Comparison of ENCODE assay signal across 34 cellular contexts in genomic region chr3:130635285-130635684, GRCh38.
DNase-seq lines count a peak whose midpoint lies in the region; ATAC-seq, FAIRE-seq and TF ChIP-seq lines count a peak whose summit lies in the region.
"Had no signal": no experiment of that assay in that cellular context is flagged by ENCODE, and none has a peak within 500 bp of the region (broad histone marks: within the 10 kb centered on the region; RNA-seq: fewer than 3 reads in every experiment).

No MANE protein-coding gene starts in this region.

- ATAC-seq in HepG2: no peak
- ATAC-seq in left lobe of liver: peak; percentile 71
- no peak for ATAC-seq in HG03520 (IDR thresholded peaks at IDR 0.05; ENCODE audit: unreplicated experiment)
- ATAC-seq: A549; CD8-positive, alpha-beta T cell had no signal

- intact Hi-C loops in HepG2 (cut with micrococcal nuclease; ENCODE audit: unreplicated experiment) (no loop called here), esophagus muscularis mucosa (cut with DNase I) (no loop called here)

- TF ChIP-seq CTCF in liver (IDR thresholded peaks at IDR 0.05; ENCODE audit: low read depth, low read length, missing input control): no peak
- TF ChIP-seq CTCF in HepG2 (CRISPR knock-in tag; IDR thresholded peaks at IDR 0.05): no peak
- TF ChIP-seq CTCF in esophagus muscularis mucosa (IDR thresholded peaks at IDR 0.05): no peak
- TF ChIP-seq CTCF in hepatocyte (IDR thresholded peaks at IDR 0.05; ENCODE audit: poor library complexity): no peak

- H3K79me2 ChIP-seq in HepG2 (ENCODE audit: insufficient read depth, low read length) (no peaks in the 10 kb centered on the region), hepatocyte (no peaks in the 10 kb centered on the region)

- no TSS peak for BruUV-seq in HepG2 (replicated peaks; lab: Mats Ljungman, UMichigan)

- in situ Hi-C loops in HepG2 (cut with HindIII; ENCODE audit: extremely low pct_ligation_motif_present, low pct_unique_long_range_greater_than_20kb) (no loop called here), ACHN (cut with HindIII; ENCODE audit: low pct_ligation_motif_present, low pct_unique_long_range_greater_than_20kb, low sequenced_read_pairs) (no loop called here)

- no peak overlapping the region for H3K4me2 ChIP-seq in HepG2 (ENCODE audit: low read depth, low read length)
- no peak overlapping the region for H3K4me2 ChIP-seq in hepatocyte
- H3K4me2 ChIP-seq: A549; BLaER1; BLaER1 treated with 17β-estradiol and CSF1 and Interleukin-3, amounts not matched to agents 10 nM and 100 nM had no signal

- no peaks in the 10 kb centered on the region for H3K36me3 ChIP-seq in liver (ENCODE audit: control insufficient read depth in 4 of 4, insufficient read depth in 3 of 4, low read depth in 1 of 4, low read length in 3 of 4)
- no peaks in the 10 kb centered on the region for H3K36me3 ChIP-seq in HepG2 (replicated peaks in 1 of 2; ENCODE audit: control insufficient read depth in 1 of 2, insufficient read depth in 2 of 2, low read length in 2 of 2)
- H3K36me3 ChIP-seq in esophagus muscularis mucosa: no peaks in the 10 kb centered on the region
- no peaks in the 10 kb centered on the region for H3K36me3 ChIP-seq in hepatocyte (replicated peaks; ENCODE audit: insufficient read depth, low read depth)
- H3K36me3 ChIP-seq: BE2C; BLaER1; BLaER1 treated with 17β-estradiol and CSF1 and Interleukin-3, amounts not matched to agents 10 nM and 100 nM had no signal

- FAIRE-seq in HepG2 (lab: Jason Lieb, UNC): no peak
- FAIRE-seq: A204.1, A549, D721Med had no signal

- TF ChIP-seq POLR2A in HepG2 (IDR thresholded peaks at IDR 0.05; ENCODE audit: insufficient read depth in 1 of 2, low read depth in 2 of 2, low read length in 2 of 2) (no peak), esophagus muscularis mucosa (IDR thresholded peaks at IDR 0.05; ENCODE audit: low read depth) (no peak)

- CTCF ChIA-PET in HepG2 (lab: Yijun Ruan, JAX; ENCODE audit: low intra/inter-chr PET ratio, low total read pairs): no interaction called here

- no peak overlapping the region for H2AFZ ChIP-seq in HepG2 (ENCODE audit: low read length)
- H2AFZ ChIP-seq in hepatocyte: no peak overlapping the region

- no peaks in the 10 kb centered on the region for H3K9me2 ChIP-seq in hepatocyte (replicated peaks; ENCODE audit: insufficient read depth)

- POLR2A ChIA-PET in HepG2 (lab: Yijun Ruan, JAX): no interaction called here

- H3K9me3 ChIP-seq in liver (ENCODE audit: control insufficient read depth in 4 of 4, low read length in 3 of 4) (no peaks in the 10 kb centered on the region), HepG2 (ENCODE audit: low read length) (no peaks in the 10 kb centered on the region), esophagus muscularis mucosa (no peaks in the 10 kb centered on the region), hepatocyte (ENCODE audit: low read depth) (no peaks in the 10 kb centered on the region)
- H3K9me3 ChIP-seq: A549; BE2C; BLaER1; BLaER1 treated with 17β-estradiol and CSF1 and Interleukin-3, amounts not matched to agents 10 nM and 100 nM; Caco-2 had no signal

- H3K9ac ChIP-seq in liver (ENCODE audit: low read depth in 1 of 2, low read length in 2 of 2) (no peak overlapping the region), HepG2 (ENCODE audit: insufficient read depth, low read depth, low read length) (no peak overlapping the region)
- H3K9ac ChIP-seq: BLaER1; BLaER1 treated with 17β-estradiol and CSF1 and Interleukin-3, amounts not matched to agents 10 nM and 100 nM had no signal

- no peaks in the 10 kb centered on the region for H3K27me3 ChIP-seq in liver (ENCODE audit: control insufficient read depth in 4 of 4, insufficient read depth in 4 of 4, low read length in 3 of 4)
- H3K27me3 ChIP-seq in HepG2 (ENCODE audit: control insufficient read depth in 1 of 2, insufficient read depth in 2 of 2, low read length in 2 of 2): no peaks in the 10 kb centered on the region
- no peaks in the 10 kb centered on the region for H3K27me3 ChIP-seq in esophagus muscularis mucosa
- no peaks in the 10 kb centered on the region for H3K27me3 ChIP-seq in hepatocyte
- H3K27me3 ChIP-seq: BE2C; BLaER1; BLaER1 treated with 17β-estradiol and CSF1 and Interleukin-3, amounts not matched to agents 10 nM and 100 nM had no signal

- WGBS in liver: 68% methylated on average over 2 of the region's 2 CpGs
- 13% methylated on average over 2 of the region's 2 CpGs for WGBS in HepG2 (ENCODE audit: low lambda C conversion rate)
- WGBS in esophagus muscularis mucosa: 84% methylated on average over 2 of the region's 2 CpGs
- 83% methylated on average over 2 of the region's 2 CpGs for WGBS in hepatocyte (ENCODE audit: low lambda C conversion rate, missing lambda C conversion rate)

- H3K4me3 ChIP-seq in liver (ENCODE audit: low read depth in 1 of 3, low read length in 3 of 3): no peak overlapping the region
- no peak overlapping the region for H3K4me3 ChIP-seq in HepG2 (replicated peaks in 1 of 3; ENCODE audit: insufficient read depth in 1 of 3, low read depth in 2 of 3, low read length in 3 of 3)
- H3K4me3 ChIP-seq in esophagus muscularis mucosa: no peak overlapping the region
- H3K4me3 ChIP-seq in hepatocyte: no peak overlapping the region
- H3K4me3 ChIP-seq: A549; BLaER1; BLaER1 treated with 17β-estradiol and CSF1 and Interleukin-3, amounts not matched to agents 10 nM and 100 nM had no signal

- H3K27ac ChIP-seq in liver (ENCODE audit: low read depth in 1 of 2, low read length in 2 of 2) (no peak overlapping the region), HepG2 (ENCODE audit: extremely low read length, insufficient read depth, low read length) (no peak overlapping the region), esophagus muscularis mucosa (replicated peaks in 1 of 4) (no peak overlapping the region), hepatocyte (no peak overlapping the region)
- H3K27ac ChIP-seq: 22Rv1; A549; BLaER1; BLaER1 treated with 17β-estradiol and CSF1 and Interleukin-3, amounts not matched to agents 10 nM and 100 nM; C4-2B had no signal

- no peaks in the 10 kb centered on the region for H4K20me1 ChIP-seq in HepG2 (ENCODE audit: insufficient read depth, low read length)
- no peaks in the 10 kb centered on the region for H4K20me1 ChIP-seq in hepatocyte (ENCODE audit: insufficient read depth, poor library complexity, severe bottlenecking)
- H4K20me1 ChIP-seq: BLaER1; BLaER1 treated with 17β-estradiol and CSF1 and Interleukin-3, amounts not matched to agents 10 nM and 100 nM had no signal

- DNase-seq in HepG2 (ENCODE audit: low spot score) (no peak), esophagus muscularis mucosa (ENCODE audit: extremely low spot score) (peak; percentile 19), hepatocyte (ENCODE audit: low spot score) (peak; percentile 19), left lobe of liver (ENCODE audit: low spot score) (no peak), HPDE6-E6E7 (ENCODE audit: extremely low spot score) (no peak), ACHN (no peak)
- DNase-seq: 8988T; AML-193; BE2C; C1 segment of cervical spinal cord; Caco-2; Calu3; CD4-positive, alpha-beta memory T cell; CD4-positive, alpha-beta T cell; CD4-positive, CD25-positive, alpha-beta regulatory T cell; CD8-positive, alpha-beta memory T cell; CD8-positive, alpha-beta T cell; COR-L47; DMS 273 treated with DMSO at 0.1 percent for 48 hours; DMS153; DMS53; DMS79; DMS79 treated with DMSO at 0.1 percent for 48 hours; DND-41; EL had no signal

- peaks cover 0 to 3% (median 0%) of the 10 kb centered on the region in 4 donors for H3K4me1 ChIP-seq in liver (ENCODE audit: control insufficient read depth in 4 of 4, insufficient read depth in 4 of 4, low read length in 3 of 4)
- no peaks in the 10 kb centered on the region for H3K4me1 ChIP-seq in HepG2 (ENCODE audit: insufficient read depth, low read length)
- no peaks in the 10 kb centered on the region for H3K4me1 ChIP-seq in esophagus muscularis mucosa
- no peaks in the 10 kb centered on the region for H3K4me1 ChIP-seq in hepatocyte (ENCODE audit: insufficient read depth)
- H3K4me1 ChIP-seq: A549; BE2C; BLaER1; BLaER1 treated with 17β-estradiol and CSF1 and Interleukin-3, amounts not matched to agents 10 nM and 100 nM; Caco-2 had no signal

- no peak for TF ChIP-seq EP300 in HepG2 (IDR thresholded peaks at IDR 0.05; ENCODE audit: low read depth in 2 of 2, low read length in 2 of 2)
- TF ChIP-seq EP300 in HepG2 (CRISPR knock-in tag; IDR thresholded peaks at IDR 0.05; ENCODE audit: borderline replicate concordance): no peak
- TF ChIP-seq EP300 in esophagus muscularis mucosa (IDR thresholded peaks at IDR 0.05): no peak

- TF ChIP-seq RAD21 in liver (IDR thresholded peaks at IDR 0.05) (peak in 1 of 2 donors; percentile 15), HepG2 (CRISPR knock-in tag; IDR thresholded peaks at IDR 0.05) (no peak)

TF ChIP-seq in liver, 16 proteins besides CTCF, POLR2A, EP300 and RAD21 (continues in another document):
- TF ChIP-seq TAF1 (conservative IDR thresholded peaks at IDR 0.05) (no peak), JUND (IDR thresholded peaks at IDR 0.05) (no peak), HNF4A (conservative IDR thresholded peaks at IDR 0.05) (peak; percentile 32 to 79), ATF3 (IDR thresholded peaks at IDR 0.05) (no peak), FOXA1 (IDR thresholded peaks at IDR 0.05) (no peak), RXRA (IDR thresholded peaks at IDR 0.05) (peak in 1 of 2 donors; percentile 16)

TF ChIP-seq in HepG2, 621 proteins besides CTCF, POLR2A, EP300 and RAD21:
- TF ChIP-seq CREBL2 (CRISPR knock-in tag; IDR thresholded peaks at IDR 0.05; ENCODE audit: borderline replicate concordance) (no peak), AHR (CRISPR knock-in tag; IDR thresholded peaks at IDR 0.05) (no peak), ZNF234 (CRISPR knock-in tag; conservative IDR thresholded peaks at IDR 0.05) (no peak), U2AF1 (optimal IDR thresholded peaks at IDR 0.05; ENCODE audit: low read depth, low read length) (no peak), ZNF446 (CRISPR knock-in tag; IDR thresholded peaks at IDR 0.05) (no peak), ZNF577 (CRISPR knock-in tag; IDR thresholded peaks at IDR 0.05; ENCODE audit: borderline replicate concordance, low read depth) (no peak), CENPT (CRISPR knock-in tag; IDR thresholded peaks at IDR 0.05; ENCODE audit: low read depth) (no peak)

Comparison
In these comparisons a context has a peak if more than half of its experiments do, and no peak if none do; other contexts are left out.
1. DNase-seq: peak in esophagus muscularis mucosa (single experiment) and hepatocyte (single experiment); none in HepG2 (single experiment), left lobe of liver (single experiment), HPDE6-E6E7 (single experiment) and ACHN (single experiment).